Comparison of ENCODE assay signal across 1 cellular context in genomic region chr3:192433704-192434103, GRCh38.
A peak's percentile ranks its signal among the peaks of the same experiment; 100 is the strongest.
TF ChIP-seq lines count a peak whose summit lies in the region.

No MANE protein-coding gene starts in this region.

TF ChIP-seq in HepG2, 621 proteins besides CTCF, POLR2A, EP300 and RAD21 (continued from another document):
- TF ChIP-seq NR2F6 (IDR thresholded peaks at IDR 0.05) (no peak), NR2F6 (CRISPR knock-in tag; IDR thresholded peaks at IDR 0.05) (no peak), CHCHD3 (CRISPR knock-in tag; IDR thresholded peaks at IDR 0.05) (no peak), MAFF (IDR thresholded peaks at IDR 0.05; ENCODE audit: low read depth, low read length) (0 out of 2 replicates have a peak, but pooled peaks have one; percentile 17), ZNF75D (CRISPR knock-in tag; IDR thresholded peaks at IDR 0.05; ENCODE audit: borderline replicate concordance) (no peak), NR2F2 (IDR thresholded peaks at IDR 0.05; ENCODE audit: borderline replicate concordance, low read depth) (no peak), CEBPB (IDR thresholded peaks at IDR 0.05; ENCODE audit: borderline replicate concordance, low read depth, low read length) (peak; percentile 29; the same call in 1 of the 2 replicates), FOSL2 (CRISPR knock-in tag; IDR thresholded peaks at IDR 0.05) (peak; percentile 48), FOXO1 (CRISPR knock-in tag; IDR thresholded peaks at IDR 0.05) (no peak), GLMP (CRISPR knock-in tag; IDR thresholded peaks at IDR 0.05; ENCODE audit: borderline replicate concordance) (no peak), HNF1A (IDR thresholded peaks at IDR 0.05; ENCODE audit: low read depth) (0 out of 2 replicates have a peak, but pooled peaks have one; percentile 48), HNF1A (CRISPR knock-in tag; IDR thresholded peaks at IDR 0.05; ENCODE audit: borderline replicate concordance) (no peak), ZNF790 (CRISPR knock-in tag; IDR thresholded peaks at IDR 0.05; ENCODE audit: borderline replicate concordance) (no peak)
